ENCODE assay signal across 1 cellular context in genomic region chr9:127578627-127578951, GRCh38.
TF ChIP-seq lines count a peak whose summit lies in the region.

No MANE protein-coding gene starts in this region.

TF ChIP-seq in HCT116, 20 proteins besides CTCF, POLR2A, EP300 and RAD21 (continued from another document):
- TF ChIP-seq ZBTB33 (IDR thresholded peaks at IDR 0.05; ENCODE audit: extremely low read depth, insufficient replicate concordance, low read length) = no peak
- TF ChIP-seq FOSL1 (IDR thresholded peaks at IDR 0.05; ENCODE audit: low read depth) = no peak
TF ChIP-seq in HCT116: peak in this region for 0.
